26 cellular contexts compared by ENCODE assay signal in genomic region chr6:160060221-160060620, GRCh38.
"Had no signal": no experiment of that assay in that cellular context is flagged by ENCODE, and none has a peak within 500 bp of the region (broad histone marks: within the 10 kb centered on the region; RNA-seq: fewer than 3 reads in every experiment).

No MANE protein-coding gene starts in this region.

- H3K4me3 ChIP-seq: SJCRH30, SK-N-MC had no signal

- H3K9me3 ChIP-seq: SJCRH30 had no signal

- H3K27ac ChIP-seq: KMS-11, SJCRH30, SK-N-MC, WERI-Rb-1 had no signal

- H3K4me3 Mint-ChIP-seq: activated CD8-positive, alpha-beta T cell treated with anti-CD3 and anti-CD28 coated beads for 36 hours; activated naive CD4-positive, alpha-beta T cell treated with anti-CD3 and anti-CD28 coated beads, Interleukin-2, amount 10 ng/mL, durations not matched to agents 7 days and 5 days; activated naive CD8-positive, alpha-beta T cell; activated naive CD8-positive, alpha-beta T cell treated with anti-CD3 and anti-CD28 coated beads, Interleukin-2, amount 50 U/mL, for 24 hours; brain had no signal

- H3K27ac Mint-ChIP-seq: activated CD8-positive, alpha-beta T cell treated with anti-CD3 and anti-CD28 coated beads for 36 hours; activated naive CD4-positive, alpha-beta T cell treated with anti-CD3 and anti-CD28 coated beads, Interleukin-2, amount 10 ng/mL, durations not matched to agents 7 days and 5 days; activated naive CD8-positive, alpha-beta T cell treated with anti-CD3 and anti-CD28 coated beads, Interleukin-2, amount 50 U/mL, for 24 hours; activated T-helper 2 cell treated with anti-CD3 and anti-CD28 coated beads, Interferon-gamma antibody, Interleukin-2, Interleukin-4, amounts not matched to agents 10 μg/mL and 5 μg/mL and 100 μg/mL, durations not matched to agents 14 hours and 24 hours and 36 hours; brain had no signal

- H3K4me2 ChIP-seq: KMS-11 had no signal

- H3K4me1 ChIP-seq: SJCRH30 had no signal

- H3K27me3 Mint-ChIP-seq: activated CD8-positive, alpha-beta T cell treated with anti-CD3 and anti-CD28 coated beads for 36 hours; activated naive CD4-positive, alpha-beta T cell treated with anti-CD3 and anti-CD28 coated beads, Interleukin-2, amount 10 ng/mL, durations not matched to agents 7 days and 5 days; activated naive CD8-positive, alpha-beta T cell; activated naive CD8-positive, alpha-beta T cell treated with anti-CD3 and anti-CD28 coated beads, Interleukin-2, amount 50 U/mL, for 24 hours had no signal

- H3K27me3 ChIP-seq: SJCRH30 had no signal

- DNase-seq: activated CD4-positive, alpha-beta T cell treated with anti-CD3 and anti-CD28 coated beads for 1 hour; activated CD4-positive, alpha-beta T cell treated with anti-CD3 and anti-CD28 coated beads for 48 hours; activated CD4-positive, CD25-positive, alpha-beta regulatory T cell; activated CD8-positive, alpha-beta T cell treated with anti-CD3 and anti-CD28 coated beads for 36 hours; activated naive CD4-positive, alpha-beta T cell treated with anti-CD3 and anti-CD28 coated beads, Interleukin-2, amount 10 ng/mL, durations not matched to agents 7 days and 5 days; activated naive CD8-positive, alpha-beta T cell treated with anti-CD3 and anti-CD28 coated beads, Interleukin-2, amount 50 U/mL, for 24 hours; activated T-cell treated with anti-CD3 and anti-CD28 coated beads, Interleukin-2, amount 50 U/mL, for 1 hour; anterior cingulate cortex; MM.1S; MV-4-11; NCI-H1092; NCI-H1436 treated with DMSO at 0.1 percent for 48 hours; NCI-H1694 treated with DMSO at 0.1 percent for 48 hours; NCI-H2029; NCI-H345; NCI-H524 treated with DMSO at 0.1 percent for 48 hours; SHP77; SJCRH30; T1000; WERI-Rb-1 had no signal

- ATAC-seq: activated CD8-positive, alpha-beta T cell treated with anti-CD3 and anti-CD28 coated beads for 36 hours; activated naive CD8-positive, alpha-beta T cell treated with anti-CD3 and anti-CD28 coated beads, Interleukin-2, amount 50 U/mL, for 24 hours; Panc1 had no signal

- H3K4me1 Mint-ChIP-seq: brain had no signal

- H3K9me3 Mint-ChIP-seq: activated CD8-positive, alpha-beta T cell treated with anti-CD3 and anti-CD28 coated beads for 36 hours; activated naive CD4-positive, alpha-beta T cell treated with anti-CD3 and anti-CD28 coated beads, Interleukin-2, amount 10 ng/mL, durations not matched to agents 7 days and 5 days; activated naive CD8-positive, alpha-beta T cell treated with anti-CD3 and anti-CD28 coated beads, Interleukin-2, amount 50 U/mL, for 24 hours; activated T-helper 2 cell treated with anti-CD3 and anti-CD28 coated beads, Interferon-gamma antibody, Interleukin-2, Interleukin-4, amounts not matched to agents 10 μg/mL and 5 μg/mL and 100 μg/mL, durations not matched to agents 14 hours and 24 hours and 36 hours; brain had no signal
